Comparison of ENCODE assay signal across 29 cellular contexts in the genomic region with DNA sequence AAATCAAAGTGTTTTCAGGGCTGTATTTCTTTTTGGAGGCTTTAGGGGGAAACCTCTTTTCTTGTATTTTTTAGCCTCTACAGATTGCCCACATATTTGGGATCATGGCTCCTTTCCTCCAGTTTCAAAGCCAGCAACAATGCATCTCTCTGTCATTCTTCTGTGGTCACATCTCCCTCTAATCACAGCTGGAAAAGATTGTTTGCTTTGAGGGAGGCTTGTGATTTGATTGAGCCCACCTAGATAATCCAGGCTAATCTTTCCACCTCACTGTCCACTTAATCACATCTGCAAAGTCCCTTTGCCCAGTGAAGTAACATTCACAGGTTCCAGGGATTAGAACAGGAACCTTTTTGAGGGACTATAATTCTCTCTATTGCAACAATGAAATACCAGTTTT.
"Had no signal": no experiment of that assay in that cellular context is flagged by ENCODE, and none has a peak within 500 bp of the region (broad histone marks: within the 10 kb centered on the region; RNA-seq: fewer than 3 reads in every experiment).

No MANE protein-coding gene starts in this region.

- H3K36me3 Mint-ChIP-seq: naive B cell; naive thymus-derived CD8-positive, alpha-beta T cell; natural killer cell treated with Interleukin-12 subunit alpha and Interleukin-12 subunit beta and Interleukin-15 and Interleukin-18, amount 100 ng/mL, for 72 hours; stimulated activated effector memory CD8-positive, alpha-beta T cell treated with anti-CD3 and anti-CD28 coated beads, Interleukin-12 subunit alpha, Interleukin-12 subunit beta, amount 100 ng/mL, for 72 hours; stimulated activated naive B cell treated with anti-CD40 and anti-IgM and Interleukin-4, amounts not matched to agents 10 μg/mL and 1 μg/mL and 100 μg/mL, for 72 hours had no signal

- H3K4me1 Mint-ChIP-seq: naive B cell; naive thymus-derived CD8-positive, alpha-beta T cell; neural crest cell; stimulated activated effector memory CD8-positive, alpha-beta T cell treated with anti-CD3 and anti-CD28 coated beads, Interleukin-12 subunit alpha, Interleukin-12 subunit beta, amount 100 ng/mL, for 72 hours; stimulated activated naive B cell treated with anti-CD40 and anti-IgM and Interleukin-4, amounts not matched to agents 10 μg/mL and 1 μg/mL and 100 μg/mL, for 72 hours had no signal

- H3K9me3 Mint-ChIP-seq: natural killer cell treated with Interleukin-12 subunit alpha and Interleukin-12 subunit beta and Interleukin-15 and Interleukin-18, amount 100 ng/mL, for 72 hours; nephron progenitor cell; neural crest cell; stimulated activated naive B cell treated with anti-CD40 and anti-IgM and Interleukin-4, amounts not matched to agents 10 μg/mL and 1 μg/mL and 100 μg/mL, for 72 hours; stimulated activated naive CD8-positive, alpha-beta T cell treated with anti-CD3 and anti-CD28 coated beads, Interleukin-15, Interleukin-2, amounts not matched to agents 100 ng/mL and 50 ng/mL, for 24 hours had no signal

- H3K36me3 ChIP-seq: neutrophil, ovary, prostate gland, right lobe of liver, sigmoid colon, stomach, thoracic aorta, thyroid gland, tibial nerve, upper lobe of left lung, uterus had no signal

- H3K4me1 ChIP-seq: parathyroid adenoma, prostate gland, right lobe of liver, sigmoid colon, stomach, thyroid gland, tibial nerve, upper lobe of left lung, uterus had no signal

- H3K27me3 ChIP-seq: neutrophil, ovary, right lobe of liver, stomach, thyroid gland, tibial nerve, upper lobe of left lung, uterus had no signal

- H3K27ac Mint-ChIP-seq: naive B cell; naive thymus-derived CD8-positive, alpha-beta T cell; natural killer cell treated with Interleukin-12 subunit alpha and Interleukin-12 subunit beta and Interleukin-15 and Interleukin-18, amount 100 ng/mL, for 72 hours; nephron progenitor cell; stimulated activated effector memory CD8-positive, alpha-beta T cell treated with anti-CD3 and anti-CD28 coated beads, Interleukin-12 subunit alpha, Interleukin-12 subunit beta, amount 100 ng/mL, for 72 hours; stimulated activated naive B cell treated with anti-CD40 and anti-IgM and Interleukin-4, amounts not matched to agents 10 μg/mL and 1 μg/mL and 100 μg/mL, for 72 hours; stimulated activated naive CD8-positive, alpha-beta T cell treated with anti-CD3 and anti-CD28 coated beads, Interleukin-15, Interleukin-2, amounts not matched to agents 100 ng/mL and 50 ng/mL, for 24 hours had no signal

- H3K27me3 Mint-ChIP-seq: natural killer cell treated with Interleukin-12 subunit alpha and Interleukin-12 subunit beta and Interleukin-15 and Interleukin-18, amount 100 ng/mL, for 72 hours; stimulated activated naive CD8-positive, alpha-beta T cell treated with anti-CD3 and anti-CD28 coated beads, Interleukin-15, Interleukin-2, amounts not matched to agents 100 ng/mL and 50 ng/mL, for 24 hours had no signal

- H3K9me3 ChIP-seq: neutrophil, ovary, prostate gland, right lobe of liver, thoracic aorta, thyroid gland, tibial nerve, upper lobe of left lung, uterus had no signal

- H3K4me3 ChIP-seq: ovary, prostate gland, right lobe of liver, sigmoid colon, stomach, thoracic aorta, thyroid gland, tibial nerve, upper lobe of left lung, uterus had no signal

- H3K9ac ChIP-seq: parathyroid adenoma had no signal

- ATAC-seq: naive thymus-derived CD8-positive, alpha-beta T cell; natural killer cell treated with Interleukin-12 subunit alpha and Interleukin-12 subunit beta and Interleukin-15 and Interleukin-18, amount 100 ng/mL, for 72 hours; right cardiac atrium; right lobe of liver; stimulated activated effector memory CD8-positive, alpha-beta T cell treated with anti-CD3 and anti-CD28 coated beads, Interleukin-12 subunit alpha, Interleukin-12 subunit beta, amount 100 ng/mL, for 72 hours; stimulated activated naive B cell treated with anti-CD40 and anti-IgM and Interleukin-4, amounts not matched to agents 10 μg/mL and 1 μg/mL and 100 μg/mL, for 72 hours had no signal

- DNase-seq: naive B cell; naive thymus-derived CD8-positive, alpha-beta T cell; nephron progenitor cell; occipital lobe; ovary; right cardiac atrium; right lobe of liver; sigmoid colon; small intestine; stimulated activated CD4-positive, alpha-beta T cell treated with anti-CD3 and anti-CD28 coated beads, Interleukin-15, amount 100 ng/mL, for 24 hours; stimulated activated CD4-positive, alpha-beta T cell treated with anti-CD3 and anti-CD28 coated beads, Interleukin-2, amount 100 ng/mL, for 24 hours; stimulated activated CD4-positive, alpha-beta T cell treated with anti-CD3 and anti-CD28 coated beads, Interleukin-2, amount 100 ng/mL, for 48 hours; stimulated activated CD4-positive, alpha-beta T cell treated with anti-CD3 and anti-CD28 coated beads, Interleukin-4, amount 100 ng/mL, for 24 hours; stimulated activated naive B cell treated with anti-CD40 and anti-IgM and Interleukin-4, amounts not matched to agents 10 μg/mL and 1 μg/mL and 100 μg/mL, for 72 hours; stimulated activated naive CD4-positive, alpha-beta T cell treated with Interleukin-2 at 50 U/mL for 16 hours; stomach; thyroid gland; trophoblast cell; upper lobe of left lung; uterus had no signal

- H3K4me3 Mint-ChIP-seq: naive B cell; naive thymus-derived CD8-positive, alpha-beta T cell; natural killer cell treated with Interleukin-12 subunit alpha and Interleukin-12 subunit beta and Interleukin-15 and Interleukin-18, amount 100 ng/mL, for 72 hours; nephron progenitor cell; neural crest cell; stimulated activated effector memory CD8-positive, alpha-beta T cell treated with anti-CD3 and anti-CD28 coated beads, Interleukin-12 subunit alpha, Interleukin-12 subunit beta, amount 100 ng/mL, for 72 hours; stimulated activated naive B cell treated with anti-CD40 and anti-IgM and Interleukin-4, amounts not matched to agents 10 μg/mL and 1 μg/mL and 100 μg/mL, for 72 hours; stimulated activated naive CD8-positive, alpha-beta T cell treated with anti-CD3 and anti-CD28 coated beads, Interleukin-15, Interleukin-2, amounts not matched to agents 100 ng/mL and 50 ng/mL, for 24 hours had no signal

- H2AFZ ChIP-seq: parathyroid adenoma had no signal

- H3K79me2 ChIP-seq: parathyroid adenoma had no signal

- H3K27ac ChIP-seq: neutrophil, ovary, parathyroid adenoma, prostate gland, right lobe of liver, sigmoid colon, stomach, thoracic aorta, thyroid gland, tibial nerve, upper lobe of left lung, uterus had no signal
